8 cellular contexts compared by ENCODE assay signal in the genomic region with DNA sequence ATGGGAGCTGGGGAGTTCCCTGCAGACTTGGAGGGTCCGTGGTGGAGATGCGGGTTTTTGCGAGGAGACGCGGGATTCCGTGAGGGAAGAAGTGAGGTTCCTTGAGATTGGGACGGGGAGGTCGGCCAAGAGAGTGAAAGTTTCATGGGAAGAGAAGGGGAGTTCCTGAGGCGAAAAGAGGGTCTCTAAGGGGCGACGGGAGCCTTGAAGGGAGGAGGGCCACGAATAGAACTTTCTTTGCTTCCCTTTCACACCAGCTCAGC. TPM values are rescaled to one million over a fixed set of nuclear protein-coding genes. Genes with fewer than 3 reads are reported as not detected.
DNase-seq lines count a peak whose midpoint lies in the region; ATAC-seq and TF ChIP-seq lines count a peak whose summit lies in the region.

No MANE protein-coding gene starts in this region.

- no peaks in the 10 kb centered on the region for H3K27me3 Mint-ChIP-seq in activated CD4-positive, alpha-beta T cell treated with anti-CD3 and anti-CD28 coated beads for 36 hours

- no peaks in the 10 kb centered on the region for H3K27me3 ChIP-seq in adipocyte (replicated peaks; ENCODE audit: control insufficient read depth, insufficient read depth, low read length)
- H3K27me3 ChIP-seq in layer of hippocampus (ENCODE audit: control insufficient read depth, insufficient read depth, low read length) = no peaks in the 10 kb centered on the region

- peaks cover 33% of the 10 kb centered on the region for H3K4me1 ChIP-seq in adipocyte (ENCODE audit: control insufficient read depth, insufficient read depth, low read length)

- H3K9me3 Mint-ChIP-seq in activated CD4-positive, alpha-beta T cell treated with anti-CD3 and anti-CD28 coated beads for 36 hours (ENCODE audit: low read depth) = no peaks in the 10 kb centered on the region

- H3K9ac ChIP-seq in adipocyte (ENCODE audit: low read length) = peak overlapping the region; percentile 97

- DNase-seq in activated CD4-positive, alpha-beta T cell treated with anti-CD3 and anti-CD28 coated beads for 36 hours = no peak
- no peak for DNase-seq in activated CD4-positive, alpha-beta T cell treated with anti-CD3 and anti-CD28 coated beads for 48 hours
- DNase-seq in adipocyte (ENCODE audit: low read depth) (no peak), NCI-H1436 (lab: John Stamatoyannopoulos, UW) (no peak)

- H3K27ac Mint-ChIP-seq in activated CD4-positive, alpha-beta T cell treated with anti-CD3 and anti-CD28 coated beads for 36 hours = peak overlapping the region; percentile 82

- H3K4me3 Mint-ChIP-seq in activated CD4-positive, alpha-beta T cell treated with anti-CD3 and anti-CD28 coated beads for 36 hours = peak overlapping the region; percentile 90

- intact Hi-C loops in activated CD4-positive, alpha-beta T cell treated with anti-CD3 and anti-CD28 coated beads for 36 hours (cut with DNase I, micrococcal nuclease) = loop anchor here (2.0 to 10.0 kb wide), 5 partner anchors 216 to 868 kb away; partner anchors contain the start of genes DYNLRB1 (in 1 of the 2), MMP24OS (in 1 of the 2), RBM39 (in 1 of the 2) and TRPC4AP (in 1 of the 2)

- ATAC-seq in activated CD4-positive, alpha-beta T cell treated with anti-CD3 and anti-CD28 coated beads for 36 hours = no peak
- no peak for ATAC-seq in GM18505 (IDR thresholded peaks at IDR 0.05; ENCODE audit: unreplicated experiment)
- no peak for ATAC-seq in GM21717 (IDR thresholded peaks at IDR 0.05; ENCODE audit: unreplicated experiment)

- H3K27ac ChIP-seq in layer of hippocampus (ENCODE audit: low read depth, low read length) (peak overlapping the region; percentile 78), temporal lobe (ENCODE audit: low read depth, low read length) (peak overlapping the region; percentile 58)

- peak overlapping the region; percentile 99 for H3K4me3 ChIP-seq in adipocyte (ENCODE audit: low read length)

- H3K36me3 ChIP-seq in adipocyte (ENCODE audit: control insufficient read depth, insufficient read depth, low read length, severe bottlenecking) = peaks cover 9% of the 10 kb centered on the region

- TF ChIP-seq POLR2A in GM18505 (IDR thresholded peaks at IDR 0.05; ENCODE audit: borderline replicate concordance, extremely low read depth, insufficient read depth, insufficient read length) = no peak

- CTCF ChIA-PET in activated CD4-positive, alpha-beta T cell treated with anti-CD3 and anti-CD28 coated beads for 36 hours (lab: Charles Lee) = interaction anchor here (1.1 to 7.9 kb wide), 3 partner anchors 14 to 84 kb away, joined by 4 to 78 read pairs (median 5); partner anchors contain the start of genes GSS and MYH7B

- H3K9me3 ChIP-seq in adipocyte (ENCODE audit: control insufficient read depth, low read length) = no peaks in the 10 kb centered on the region

- POLR2A ChIA-PET in activated CD4-positive, alpha-beta T cell treated with anti-CD3 and anti-CD28 coated beads for 36 hours (lab: Charles Lee) = interaction anchor here (1.0 kb wide), 2 partner anchors 79 to 95 kb away, joined by 3 read pairs; partner anchors contain the start of genes GSS and MYH7B

- no peaks in the 10 kb centered on the region for H3K36me3 Mint-ChIP-seq in activated CD4-positive, alpha-beta T cell treated with anti-CD3 and anti-CD28 coated beads for 36 hours (ENCODE audit: low read depth)

- H3K4me1 Mint-ChIP-seq in activated CD4-positive, alpha-beta T cell treated with anti-CD3 and anti-CD28 coated beads for 36 hours = peaks cover 48% of the 10 kb centered on the region

RNA-seq across cellular contexts. Expression of gene ACSS2, which starts 0.5 kb away (rescaled TPM):
- 10 to 100 TPM; 29.9 to 35.1 TPM for total RNA-seq in activated CD4-positive, alpha-beta T cell treated with anti-CD3 and anti-CD28 coated beads for 36 hours
- total RNA-seq in temporal lobe = 30.5 TPM

RNA-seq across cellular contexts. Expression of gene GGT7, which starts 4.3 kb away (rescaled TPM):
- 10 to 100 TPM; 12.7 to 15.0 TPM for total RNA-seq in activated CD4-positive, alpha-beta T cell treated with anti-CD3 and anti-CD28 coated beads for 36 hours
- 20.2 TPM for total RNA-seq in temporal lobe

RNA-seq across cellular contexts. Expression of gene NCOA6, which starts 51.5 kb away (rescaled TPM):
- 10 to 100 TPM; 20.3 to 31.1 TPM for total RNA-seq in activated CD4-positive, alpha-beta T cell treated with anti-CD3 and anti-CD28 coated beads for 36 hours
- total RNA-seq in temporal lobe = 36.6 TPM
